ENCODE assay signal across 1 cellular context in the genomic region with DNA sequence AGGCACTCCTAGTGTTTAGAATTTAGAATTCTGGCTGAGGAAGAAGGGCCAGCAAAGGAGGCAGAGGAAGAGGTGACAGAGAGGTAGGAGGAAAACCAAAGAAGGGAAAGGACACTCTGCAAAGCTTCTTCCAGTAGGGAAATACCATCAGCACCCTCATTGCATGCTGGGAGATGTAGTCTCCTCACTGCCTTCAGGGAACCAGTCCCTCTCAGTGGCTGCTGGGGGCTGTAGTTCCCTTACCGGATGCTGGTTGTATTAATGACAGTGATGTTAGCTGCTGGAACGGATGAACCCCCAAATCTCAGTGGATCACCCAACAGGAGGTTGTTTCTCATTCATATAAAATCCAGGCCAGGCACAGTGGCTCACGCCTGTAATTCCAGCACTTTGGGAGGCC.
A peak's percentile ranks its signal among the peaks of the same experiment; 100 is the strongest.
TF ChIP-seq lines count a peak whose summit lies in the region.

No MANE protein-coding gene starts in this region.

TF ChIP-seq in K562, 482 proteins besides CTCF, POLR2A, EP300 and RAD21 (continued from another document):
- TF ChIP-seq, protein P1, sequence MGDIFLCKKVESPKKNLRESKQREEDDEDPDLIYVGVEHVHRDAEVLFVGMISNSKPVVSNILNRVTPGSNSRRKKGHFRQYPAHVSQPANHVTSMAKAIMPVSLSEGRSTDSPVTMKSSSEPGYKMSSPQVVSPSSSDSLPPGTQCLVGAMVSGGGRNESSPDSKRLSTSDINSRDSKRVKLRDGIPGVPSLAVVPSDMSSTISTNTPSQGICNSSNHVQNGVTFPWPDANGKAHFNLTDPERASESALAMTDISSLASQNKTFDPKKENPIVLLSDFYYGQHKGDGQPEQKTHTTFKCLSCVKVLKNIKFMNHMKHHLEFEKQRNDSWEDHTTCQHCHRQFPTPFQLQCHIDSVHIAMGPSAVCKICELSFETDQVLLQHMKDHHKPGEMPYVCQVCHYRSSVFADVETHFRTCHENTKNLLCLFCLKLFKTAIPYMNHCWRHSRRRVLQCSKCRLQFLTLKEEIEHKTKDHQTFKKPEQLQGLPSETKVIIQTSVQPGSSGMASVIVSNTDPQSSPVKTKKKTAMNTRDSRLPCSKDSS (IDR thresholded peaks at IDR 0.05; ENCODE audit: low read depth, partially characterized antibody), result no peak
- TF ChIP-seq, protein P2, sequence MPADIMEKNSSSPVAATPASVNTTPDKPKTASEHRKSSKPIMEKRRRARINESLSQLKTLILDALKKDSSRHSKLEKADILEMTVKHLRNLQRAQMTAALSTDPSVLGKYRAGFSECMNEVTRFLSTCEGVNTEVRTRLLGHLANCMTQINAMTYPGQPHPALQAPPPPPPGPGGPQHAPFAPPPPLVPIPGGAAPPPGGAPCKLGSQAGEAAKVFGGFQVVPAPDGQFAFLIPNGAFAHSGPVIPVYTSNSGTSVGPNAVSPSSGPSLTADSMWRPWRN (IDR thresholded peaks at IDR 0.05; ENCODE audit: low read depth), result no peak
- TF ChIP-seq PRMT5 (CRISPR knock-in tag; IDR thresholded peaks at IDR 0.05), result no peak
- TF ChIP-seq, protein P3, sequence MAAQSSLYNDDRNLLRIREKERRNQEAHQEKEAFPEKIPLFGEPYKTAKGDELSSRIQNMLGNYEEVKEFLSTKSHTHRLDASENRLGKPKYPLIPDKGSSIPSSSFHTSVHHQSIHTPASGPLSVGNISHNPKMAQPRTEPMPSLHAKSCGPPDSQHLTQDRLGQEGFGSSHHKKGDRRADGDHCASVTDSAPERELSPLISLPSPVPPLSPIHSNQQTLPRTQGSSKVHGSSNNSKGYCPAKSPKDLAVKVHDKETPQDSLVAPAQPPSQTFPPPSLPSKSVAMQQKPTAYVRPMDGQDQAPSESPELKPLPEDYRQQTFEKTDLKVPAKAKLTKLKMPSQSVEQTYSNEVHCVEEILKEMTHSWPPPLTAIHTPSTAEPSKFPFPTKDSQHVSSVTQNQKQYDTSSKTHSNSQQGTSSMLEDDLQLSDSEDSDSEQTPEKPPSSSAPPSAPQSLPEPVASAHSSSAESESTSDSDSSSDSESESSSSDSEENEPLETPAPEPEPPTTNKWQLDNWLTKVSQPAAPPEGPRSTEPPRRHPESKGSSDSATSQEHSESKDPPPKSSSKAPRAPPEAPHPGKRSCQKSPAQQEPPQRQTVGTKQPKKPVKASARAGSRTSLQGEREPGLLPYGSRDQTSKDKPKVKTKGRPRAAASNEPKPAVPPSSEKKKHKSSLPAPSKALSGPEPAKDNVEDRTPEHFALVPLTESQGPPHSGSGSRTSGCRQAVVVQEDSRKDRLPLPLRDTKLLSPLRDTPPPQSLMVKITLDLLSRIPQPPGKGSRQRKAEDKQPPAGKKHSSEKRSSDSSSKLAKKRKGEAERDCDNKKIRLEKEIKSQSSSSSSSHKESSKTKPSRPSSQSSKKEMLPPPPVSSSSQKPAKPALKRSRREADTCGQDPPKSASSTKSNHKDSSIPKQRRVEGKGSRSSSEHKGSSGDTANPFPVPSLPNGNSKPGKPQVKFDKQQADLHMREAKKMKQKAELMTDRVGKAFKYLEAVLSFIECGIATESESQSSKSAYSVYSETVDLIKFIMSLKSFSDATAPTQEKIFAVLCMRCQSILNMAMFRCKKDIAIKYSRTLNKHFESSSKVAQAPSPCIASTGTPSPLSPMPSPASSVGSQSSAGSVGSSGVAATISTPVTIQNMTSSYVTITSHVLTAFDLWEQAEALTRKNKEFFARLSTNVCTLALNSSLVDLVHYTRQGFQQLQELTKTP (IDR thresholded peaks at IDR 0.05; ENCODE audit: low read depth in 1 of 2, partially characterized antibody in 2 of 2), result peak in 1 of 2 experiments; percentile 95
- TF ChIP-seq, protein P4, sequence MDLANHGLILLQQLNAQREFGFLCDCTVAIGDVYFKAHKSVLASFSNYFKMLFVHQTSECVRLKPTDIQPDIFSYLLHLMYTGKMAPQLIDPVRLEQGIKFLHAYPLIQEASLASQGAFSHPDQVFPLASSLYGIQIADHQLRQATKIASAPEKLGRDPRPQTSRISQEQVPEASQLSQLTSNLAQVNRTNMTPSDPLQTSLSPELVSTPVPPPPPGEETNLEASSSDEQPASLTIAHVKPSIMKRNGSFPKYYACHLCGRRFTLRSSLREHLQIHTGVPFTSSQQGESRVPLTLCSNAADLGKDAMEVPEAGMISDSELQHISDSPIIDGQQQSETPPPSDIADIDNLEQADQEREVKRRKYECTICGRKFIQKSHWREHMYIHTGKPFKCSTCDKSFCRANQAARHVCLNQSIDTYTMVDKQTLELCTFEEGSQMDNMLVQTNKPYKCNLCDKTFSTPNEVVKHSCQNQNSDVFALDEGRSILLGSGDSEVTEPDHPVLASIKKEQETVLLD (IDR thresholded peaks at IDR 0.05), result no peak
- TF ChIP-seq, protein P5, sequence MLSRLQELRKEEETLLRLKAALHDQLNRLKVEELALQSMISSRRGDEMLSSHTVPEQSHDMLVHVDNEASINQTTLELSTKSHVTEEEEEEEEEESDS (CRISPR knock-in tag; IDR thresholded peaks at IDR 0.05), result no peak
- TF ChIP-seq, protein P6, sequence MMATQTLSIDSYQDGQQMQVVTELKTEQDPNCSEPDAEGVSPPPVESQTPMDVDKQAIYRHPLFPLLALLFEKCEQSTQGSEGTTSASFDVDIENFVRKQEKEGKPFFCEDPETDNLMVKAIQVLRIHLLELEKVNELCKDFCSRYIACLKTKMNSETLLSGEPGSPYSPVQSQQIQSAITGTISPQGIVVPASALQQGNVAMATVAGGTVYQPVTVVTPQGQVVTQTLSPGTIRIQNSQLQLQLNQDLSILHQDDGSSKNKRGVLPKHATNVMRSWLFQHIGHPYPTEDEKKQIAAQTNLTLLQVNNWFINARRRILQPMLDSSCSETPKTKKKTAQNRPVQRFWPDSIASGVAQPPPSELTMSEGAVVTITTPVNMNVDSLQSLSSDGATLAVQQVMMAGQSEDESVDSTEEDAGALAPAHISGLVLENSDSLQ (IDR thresholded peaks at IDR 0.05), result peak; percentile 6; the same call in 1 of the 2 replicates
- TF ChIP-seq SRSF1 (IDR thresholded peaks at IDR 0.05; ENCODE audit: low read depth, low read length), result no peak
- TF ChIP-seq MEF2A (IDR thresholded peaks at IDR 0.05; ENCODE audit: control insufficient read depth, low read depth, low read length), result no peak
- no peak for TF ChIP-seq ZC3H8 (IDR thresholded peaks at IDR 0.05)
- TF ChIP-seq ZNF778 (CRISPR knock-in tag; IDR thresholded peaks at IDR 0.05), result no peak
- TF ChIP-seq, protein P7, sequence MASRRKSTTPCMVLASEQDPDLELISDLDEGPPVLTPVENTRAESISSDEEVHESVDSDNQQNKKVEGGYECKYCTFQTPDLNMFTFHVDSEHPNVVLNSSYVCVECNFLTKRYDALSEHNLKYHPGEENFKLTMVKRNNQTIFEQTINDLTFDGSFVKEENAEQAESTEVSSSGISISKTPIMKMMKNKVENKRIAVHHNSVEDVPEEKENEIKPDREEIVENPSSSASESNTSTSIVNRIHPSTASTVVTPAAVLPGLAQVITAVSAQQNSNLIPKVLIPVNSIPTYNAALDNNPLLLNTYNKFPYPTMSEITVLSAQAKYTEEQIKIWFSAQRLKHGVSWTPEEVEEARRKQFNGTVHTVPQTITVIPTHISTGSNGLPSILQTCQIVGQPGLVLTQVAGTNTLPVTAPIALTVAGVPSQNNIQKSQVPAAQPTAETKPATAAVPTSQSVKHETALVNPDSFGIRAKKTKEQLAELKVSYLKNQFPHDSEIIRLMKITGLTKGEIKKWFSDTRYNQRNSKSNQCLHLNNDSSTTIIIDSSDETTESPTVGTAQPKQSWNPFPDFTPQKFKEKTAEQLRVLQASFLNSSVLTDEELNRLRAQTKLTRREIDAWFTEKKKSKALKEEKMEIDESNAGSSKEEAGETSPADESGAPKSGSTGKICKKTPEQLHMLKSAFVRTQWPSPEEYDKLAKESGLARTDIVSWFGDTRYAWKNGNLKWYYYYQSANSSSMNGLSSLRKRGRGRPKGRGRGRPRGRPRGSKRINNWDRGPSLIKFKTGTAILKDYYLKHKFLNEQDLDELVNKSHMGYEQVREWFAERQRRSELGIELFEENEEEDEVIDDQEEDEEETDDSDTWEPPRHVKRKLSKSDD (conservative IDR thresholded peaks at IDR 0.05; ENCODE audit: low read length), result no peak
- TF ChIP-seq, protein P8, sequence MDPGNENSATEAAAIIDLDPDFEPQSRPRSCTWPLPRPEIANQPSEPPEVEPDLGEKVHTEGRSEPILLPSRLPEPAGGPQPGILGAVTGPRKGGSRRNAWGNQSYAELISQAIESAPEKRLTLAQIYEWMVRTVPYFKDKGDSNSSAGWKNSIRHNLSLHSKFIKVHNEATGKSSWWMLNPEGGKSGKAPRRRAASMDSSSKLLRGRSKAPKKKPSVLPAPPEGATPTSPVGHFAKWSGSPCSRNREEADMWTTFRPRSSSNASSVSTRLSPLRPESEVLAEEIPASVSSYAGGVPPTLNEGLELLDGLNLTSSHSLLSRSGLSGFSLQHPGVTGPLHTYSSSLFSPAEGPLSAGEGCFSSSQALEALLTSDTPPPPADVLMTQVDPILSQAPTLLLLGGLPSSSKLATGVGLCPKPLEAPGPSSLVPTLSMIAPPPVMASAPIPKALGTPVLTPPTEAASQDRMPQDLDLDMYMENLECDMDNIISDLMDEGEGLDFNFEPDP (CRISPR knock-in tag; IDR thresholded peaks at IDR 0.05), result no peak
- TF ChIP-seq GABPA (tag; conservative IDR thresholded peaks at IDR 0.05; ENCODE audit: low read depth), result peak; percentile 45
- TF ChIP-seq, protein P9, sequence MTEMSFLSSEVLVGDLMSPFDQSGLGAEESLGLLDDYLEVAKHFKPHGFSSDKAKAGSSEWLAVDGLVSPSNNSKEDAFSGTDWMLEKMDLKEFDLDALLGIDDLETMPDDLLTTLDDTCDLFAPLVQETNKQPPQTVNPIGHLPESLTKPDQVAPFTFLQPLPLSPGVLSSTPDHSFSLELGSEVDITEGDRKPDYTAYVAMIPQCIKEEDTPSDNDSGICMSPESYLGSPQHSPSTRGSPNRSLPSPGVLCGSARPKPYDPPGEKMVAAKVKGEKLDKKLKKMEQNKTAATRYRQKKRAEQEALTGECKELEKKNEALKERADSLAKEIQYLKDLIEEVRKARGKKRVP (CRISPR knock-in tag; IDR thresholded peaks at IDR 0.05), result no peak
TF ChIP-seq in K562: peak in this region for 22.
